ENCODE assay signal across 16 cellular contexts in genomic region chr12:124279315-124279714, GRCh38. TPM values are rescaled to one million over a fixed set of nuclear protein-coding genes. Genes with fewer than 3 reads are reported as not detected.
A peak's percentile ranks its signal among the peaks of the same experiment; 100 is the strongest.
DNase-seq lines count a peak whose midpoint lies in the region; ATAC-seq, FAIRE-seq and TF ChIP-seq lines count a peak whose summit lies in the region.
"Had no signal": no experiment of that assay in that cellular context is flagged by ENCODE, and none has a peak within 500 bp of the region (broad histone marks: within the 10 kb centered on the region; RNA-seq: fewer than 3 reads in every experiment).

No MANE protein-coding gene starts in this region.

- TF ChIP-seq CTCF in HepG2 (CRISPR knock-in tag; IDR thresholded peaks at IDR 0.05) (no peak), right lobe of liver (IDR thresholded peaks at IDR 0.05) (no peak), brain (conservative IDR thresholded peaks at IDR 0.05) (no peak), nephron (IDR thresholded peaks at IDR 0.05; ENCODE audit: unreplicated experiment in 3 of 3) (no peak), type B pancreatic cell (conservative IDR thresholded peaks at IDR 0.05) (no peak), esophagus squamous epithelium (IDR thresholded peaks at IDR 0.05) (no peak)

- H3K27ac Mint-ChIP-seq in brain (peak overlapping the region in 3 of 5 experiments; percentile 38 to 87 (median 45)), nephron (peak overlapping the region; percentile 38 to 66 (median 46)), type B pancreatic cell (peak overlapping the region; percentile 10)
- H3K27ac Mint-ChIP-seq: CD4-positive, CD25-positive, alpha-beta regulatory T cell had no signal

- H3K79me2 ChIP-seq in HepG2 (ENCODE audit: insufficient read depth, low read length): no peaks in the 10 kb centered on the region

- H3K4me1 ChIP-seq in HepG2 (ENCODE audit: insufficient read depth, low read length) (peaks cover 43% of the 10 kb centered on the region), right lobe of liver (no peaks in the 10 kb centered on the region), esophagus squamous epithelium (peaks cover 0 to 10% (median 0%) of the 10 kb centered on the region in 3 donors)
- H3K4me1 ChIP-seq: A549 had no signal

- H3K27ac ChIP-seq in HepG2 (ENCODE audit: extremely low read length, insufficient read depth, low read length) (no peak overlapping the region), right lobe of liver (no peak overlapping the region), esophagus squamous epithelium (no peak overlapping the region)
- H3K27ac ChIP-seq: A549, PC-9 had no signal

- in situ Hi-C loops in HepG2 (cut with HindIII; ENCODE audit: extremely low pct_ligation_motif_present, low pct_unique_long_range_greater_than_20kb): no loop called here

- TF ChIP-seq POLR2A in HepG2 (IDR thresholded peaks at IDR 0.05; ENCODE audit: insufficient read depth in 1 of 2, low read depth in 2 of 2, low read length in 2 of 2) (no peak), right lobe of liver (IDR thresholded peaks at IDR 0.05) (no peak), esophagus squamous epithelium (IDR thresholded peaks at IDR 0.05) (no peak)

- H3K4me3 ChIP-seq in HepG2 (replicated peaks in 1 of 3; ENCODE audit: insufficient read depth in 1 of 3, low read depth in 2 of 3, low read length in 3 of 3) (peak overlapping the region in 1 of 3 experiments; percentile 20; a peak in 1 of 6 replicates), right lobe of liver (no peak overlapping the region), esophagus squamous epithelium (no peak overlapping the region)
- H3K4me3 ChIP-seq: A549, PC-9 had no signal

- CTCF ChIA-PET in HepG2 (lab: Yijun Ruan, JAX; ENCODE audit: low intra/inter-chr PET ratio, low total read pairs): no interaction called here

- H3K27me3 ChIP-seq in HepG2 (ENCODE audit: control insufficient read depth in 1 of 2, insufficient read depth in 2 of 2, low read length in 2 of 2) (peaks cover 0 to 18% of the 10 kb centered on the region in 2 experiments; a peak in 2 of 5 replicates), right lobe of liver (no peaks in the 10 kb centered on the region), esophagus squamous epithelium (peaks cover 0 to 86% (median 2%) of the 10 kb centered on the region in 4 donors)

- no peak overlapping the region for H2AFZ ChIP-seq in HepG2 (ENCODE audit: low read length)
- H2AFZ ChIP-seq: PC-9 had no signal

- H3K36me3 ChIP-seq in HepG2 (replicated peaks in 1 of 2; ENCODE audit: control insufficient read depth in 1 of 2, insufficient read depth in 2 of 2, low read length in 2 of 2) (no peaks in the 10 kb centered on the region), right lobe of liver (no peaks in the 10 kb centered on the region), esophagus squamous epithelium (no peaks in the 10 kb centered on the region)

- H3K9ac ChIP-seq in HepG2 (ENCODE audit: insufficient read depth, low read depth, low read length): no peak overlapping the region

- WGBS in HepG2 (ENCODE audit: low lambda C conversion rate): 82% methylated on average over 11 of the region's 11 CpGs
- WGBS in right lobe of liver (ENCODE audit: insufficient coverage, low coverage, low lambda C conversion rate, missing lambda C conversion rate): 64% methylated on average over 8 of the region's 11 CpGs
- WGBS in esophagus squamous epithelium, 2 donors: 62% methylated on average over 8 to 10 of the region's 11 CpGs

- H3K4me2 ChIP-seq in HepG2 (ENCODE audit: low read depth, low read length): peak overlapping the region; percentile 64; the same call in 1 of the 2 replicates
- H3K4me2 ChIP-seq: PC-9 had no signal

- intact Hi-C loops in HepG2 (cut with micrococcal nuclease; ENCODE audit: unreplicated experiment): no loop called here
- intact Hi-C loops in right lobe of liver (cut with DNase I): no loop called here
- intact Hi-C loops in esophagus squamous epithelium (cut with DNase I): no loop called here

- peaks cover 2 to 5% (median 3%) of the 10 kb centered on the region in 5 experiments for H3K9me3 Mint-ChIP-seq in brain
- peaks cover 2% of the 10 kb centered on the region for H3K9me3 Mint-ChIP-seq in nephron
- peaks cover 5% of the 10 kb centered on the region for H3K9me3 Mint-ChIP-seq in type B pancreatic cell

- H3K27me3 Mint-ChIP-seq in brain: peaks cover 3% of the 10 kb centered on the region
- H3K27me3 Mint-ChIP-seq in nephron (ENCODE audit: low read depth): peaks cover 5% of the 10 kb centered on the region
- no peaks in the 10 kb centered on the region for H3K27me3 Mint-ChIP-seq in type B pancreatic cell

- no peak for DNase-seq in HepG2 (ENCODE audit: low spot score)
- DNase-seq in right lobe of liver: no peak
- DNase-seq in type B pancreatic cell (ENCODE audit: extremely low spot score, unreplicated experiment): no peak
- no peak for DNase-seq in esophagus squamous epithelium (lab: John Stamatoyannopoulos, UW)
- no peak for DNase-seq in NCI-H2081 (lab: John Stamatoyannopoulos, UW)
- DNase-seq: Calu3; CD4-positive, CD25-positive, alpha-beta regulatory T cell; NCI-H2081 treated with DMSO at 0.1 percent for 48 hours; NCI-H345; PC-9 had no signal

- FAIRE-seq in HepG2 (lab: Jason Lieb, UNC): no peak
- FAIRE-seq: A549 had no signal

- H4K20me1 ChIP-seq in HepG2 (ENCODE audit: insufficient read depth, low read length): no peaks in the 10 kb centered on the region; the same call in 1 of the 2 replicates

- TF ChIP-seq EP300 in HepG2 (IDR thresholded peaks at IDR 0.05; ENCODE audit: low read depth in 2 of 2, low read length in 2 of 2): no peak
- TF ChIP-seq EP300 in HepG2 (CRISPR knock-in tag; IDR thresholded peaks at IDR 0.05; ENCODE audit: borderline replicate concordance): no peak

- BruUV-seq in HepG2 (replicated peaks; lab: Mats Ljungman, UMichigan): no TSS peak

- H3K4me1 Mint-ChIP-seq in brain (peaks cover 24% of the 10 kb centered on the region), nephron (peaks cover 38% of the 10 kb centered on the region), type B pancreatic cell (ENCODE audit: unreplicated experiment) (peaks cover 24% of the 10 kb centered on the region)
- H3K4me1 Mint-ChIP-seq: CD4-positive, CD25-positive, alpha-beta regulatory T cell had no signal

- peak overlapping the region in 1 of 5 experiments; percentile 29 for H3K4me3 Mint-ChIP-seq in brain
- H3K4me3 Mint-ChIP-seq in nephron: no peak overlapping the region
- H3K4me3 Mint-ChIP-seq in type B pancreatic cell: peak overlapping the region; percentile 23
- H3K4me3 Mint-ChIP-seq: CD4-positive, CD25-positive, alpha-beta regulatory T cell had no signal

- H3K36me3 Mint-ChIP-seq in brain: no peaks in the 10 kb centered on the region
- no peaks in the 10 kb centered on the region for H3K36me3 Mint-ChIP-seq in nephron (ENCODE audit: low read depth)
- no peaks in the 10 kb centered on the region for H3K36me3 Mint-ChIP-seq in type B pancreatic cell
- H3K36me3 Mint-ChIP-seq: CD4-positive, CD25-positive, alpha-beta regulatory T cell had no signal

- no peak for TF ChIP-seq RAD21 in HepG2 (CRISPR knock-in tag; IDR thresholded peaks at IDR 0.05)

- POLR2A ChIA-PET in HepG2 (lab: Yijun Ruan, JAX): no interaction called here

- H3K9me3 ChIP-seq in HepG2 (ENCODE audit: low read length) (no peaks in the 10 kb centered on the region), right lobe of liver (no peaks in the 10 kb centered on the region), esophagus squamous epithelium (peaks cover 0 to 2% (median under 1%) of the 10 kb centered on the region in 3 donors)

- no peak for ATAC-seq in HepG2
- ATAC-seq in right lobe of liver: no peak
- ATAC-seq in HG02610 (IDR thresholded peaks at IDR 0.05; ENCODE audit: unreplicated experiment): no peak
- ATAC-seq: Right ventricle myocardium inferior, SK-N-SH treated with all-trans-retinoic acid at 6 μM for 48 hours had no signal

TF ChIP-seq in HepG2, 621 proteins besides CTCF, POLR2A, EP300 and RAD21 (continues in another document):
- TF ChIP-seq FOXO4 (CRISPR knock-in tag; conservative IDR thresholded peaks at IDR 0.05): 0 out of 2 replicates have a peak, but pooled peaks have one; percentile 88

RNA-seq across cellular contexts. Expression of gene RFLNA, which starts 15.6 kb away (rescaled TPM):
- total RNA-seq in HepG2 (2016; rRNA removed; fragmentation: Illumina TruSeq; extraction: Trizol) (not detected in 2 replicates), right lobe of liver (under 1 TPM in 2 of 6 experiments, not detected in 4; 0.12 to 0.31 TPM), type B pancreatic cell (ENCODE audit: low replicate concordance) (19.7 and 57.4 TPM in 2 replicates), esophagus squamous epithelium (under 1 TPM in 3 of 4 donors, not detected in 1; 0.23 to 0.57 (median 0.45) TPM)
- not detected in 2 replicates for total RNA-seq in HepG2 (2016; cell fraction: cytosol; rRNA removed; fragmentation: Illumina TruSeq; extraction: Trizol; ENCODE audit: low read depth)
- not detected in 2 replicates for total RNA-seq in HepG2 (2016; cell fraction: insoluble cytoplasmic fraction; rRNA removed; fragmentation: Illumina TruSeq; extraction: Trizol)
- total RNA-seq in HepG2 (2016; cell fraction: membrane; rRNA removed; fragmentation: Illumina TruSeq; extraction: Trizol): not detected in 2 replicates
- total RNA-seq in HepG2 (2016; cell fraction: nucleus; rRNA removed; fragmentation: Illumina TruSeq; extraction: Trizol): not detected in 2 replicates
- polyA plus RNA-seq in HepG2 (2011; rRNA removed) (not detected in 2 replicates), brain (ENCODE audit: insufficient read depth, low read depth, low replicate concordance) (1.5 TPM)
- polyA plus RNA-seq in HepG2 (2011; cell fraction: cytosol; rRNA removed): not detected in 2 replicates
- not detected in 2 replicates for polyA plus RNA-seq in HepG2 (2011; cell fraction: nucleus; rRNA removed)
- polyA plus RNA-seq in HepG2 (2012): not detected in 2 replicates
- not detected in 2 replicates for polyA plus RNA-seq in HepG2 (2016; cell fraction: cytosol; fragmentation: Illumina TruSeq; extraction: Trizol; ENCODE audit: low read depth)
- not detected in 2 replicates for polyA plus RNA-seq in HepG2 (2016; cell fraction: insoluble cytoplasmic fraction; fragmentation: Illumina TruSeq; extraction: Trizol; ENCODE audit: low read depth)
- not detected in 2 replicates for polyA plus RNA-seq in HepG2 (2016; cell fraction: membrane; fragmentation: Illumina TruSeq; extraction: Trizol; ENCODE audit: low read depth)
- polyA plus RNA-seq in HepG2 (2016; cell fraction: nucleus; fragmentation: Illumina TruSeq; extraction: Trizol; ENCODE audit: insufficient read depth, low read depth): not detected in 2 replicates
- not detected in 2 replicates for polyA minus RNA-seq in HepG2 (2011; rRNA and poly(A)+ RNA removed; ENCODE audit: low replicate concordance)
- polyA minus RNA-seq in HepG2 (2011; cell fraction: cytosol; rRNA and poly(A)+ RNA removed): not detected in 2 replicates
- not detected in 2 replicates for polyA minus RNA-seq in HepG2 (2011; cell fraction: nucleus; rRNA and poly(A)+ RNA removed)
- total RNA-seq: Calu3; CD4-positive, CD25-positive, alpha-beta regulatory T cell; PC-9 had no signal
- polyA plus RNA-seq: A549; CD4-positive, CD25-positive, alpha-beta regulatory T cell had no signal

Comparison
In these comparisons a context has a peak if more than half of its experiments do, and no peak if none do; other contexts are left out.
1. RNA of gene RFLNA, which starts 15.6 kb away (total RNA-seq): 19.7 to 57.4 TPM in type B pancreatic cell; 0.23 to 0.57 TPM in esophagus squamous epithelium, 0.12 to 0.31 TPM in right lobe of liver and not detected in HepG2; every median in the first group is over 10 times any median in the second.
2. Peak in every context shown above with its lines, with median percentiles within 50 percentile points of each other: H3K27ac Mint-ChIP-seq.